In genomic region chr14:65010211-65010931, GRCh38 we compare ENCODE assay signal across 16 cellular contexts.
"Had no signal": no experiment of that assay in that cellular context is flagged by ENCODE, and none has a peak within 500 bp of the region (broad histone marks: within the 10 kb centered on the region; RNA-seq: fewer than 3 reads in every experiment).

No MANE protein-coding gene starts in this region.

- H3K4me1 ChIP-seq: esophagus muscularis mucosa, pancreas, tibial artery, uterus had no signal

- FAIRE-seq: endothelial cell of umbilical vein, pancreas had no signal

- DNase-seq: activated CD4-positive, alpha-beta T cell treated with anti-CD3 and anti-CD28 coated beads, Interleukin-2, amount 10 ng/mL, durations not matched to agents 7 days and 5 days; activated CD8-positive, alpha-beta memory T cell treated with anti-CD3 and anti-CD28 coated beads, Interleukin-2, amount 50 U/mL, for 4 hours; activated CD8-positive, alpha-beta T cell treated with anti-CD3 and anti-CD28 coated beads, Interleukin-2, amount 10 ng/mL, durations not matched to agents 7 days and 5 days; activated gamma-delta T cell; activated T-cell treated with anti-CD3 and anti-CD28 coated beads, Interleukin-2, amount 50 U/mL, for 48 hours; effector CD4-positive, alpha-beta T cell; mesendoderm; naive thymus-derived CD4-positive, alpha-beta T cell; pancreas; spleen; stimulated activated naive CD4-positive, alpha-beta T cell; T-cell; tibial artery; uterus had no signal

- H3K36me3 ChIP-seq: pancreas, uterus had no signal

- H3K27ac ChIP-seq: esophagus muscularis mucosa, pancreas, spleen, tibial artery, uterus had no signal

- H3K9me3 ChIP-seq: esophagus muscularis mucosa, pancreas, spleen, tibial artery, uterus had no signal

- ATAC-seq: activated CD8-positive, alpha-beta T cell treated with anti-CD3 and anti-CD28 coated beads, Interleukin-2, amount 10 ng/mL, durations not matched to agents 7 days and 5 days; naive thymus-derived CD4-positive, alpha-beta T cell; pancreas; T-cell had no signal

- H3K4me3 ChIP-seq: esophagus muscularis mucosa, pancreas, spleen, tibial artery, uterus had no signal

- H3K27me3 ChIP-seq: esophagus muscularis mucosa, pancreas, spleen, tibial artery, uterus had no signal
